1 cellular context compared by ENCODE assay signal in the genomic region with DNA sequence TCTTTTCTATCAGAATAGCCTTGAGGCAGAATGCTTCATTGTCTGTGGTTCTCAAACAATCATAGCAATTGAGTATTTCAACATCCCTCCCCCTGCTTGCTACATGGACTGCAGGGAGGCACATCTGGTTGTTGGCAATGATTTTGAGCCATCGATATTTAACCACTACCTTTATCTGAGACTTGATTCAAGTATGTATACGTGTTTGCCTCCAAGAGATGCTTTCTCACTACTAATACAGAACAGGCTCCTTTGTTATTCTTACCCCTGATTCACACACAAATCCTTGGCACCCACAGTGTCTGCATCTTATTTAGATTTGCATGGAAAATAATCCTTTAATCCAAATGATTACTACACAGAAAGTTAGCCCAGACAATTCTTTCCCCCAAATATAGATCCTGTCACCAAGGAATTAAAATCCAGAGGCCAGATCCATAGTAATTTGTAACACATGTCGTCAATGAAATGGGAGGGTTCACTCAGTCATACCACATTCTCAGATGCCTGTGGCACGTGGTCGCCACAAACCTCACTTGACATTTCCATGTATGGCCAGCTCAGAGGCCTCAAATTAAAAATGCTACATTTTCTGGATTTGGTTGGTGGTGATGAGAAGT.
TF ChIP-seq lines count a peak whose summit lies in the region.

No MANE protein-coding gene starts in this region.

TF ChIP-seq in K562, 482 proteins besides CTCF, POLR2A, EP300 and RAD21 (continued from another document):
- TF ChIP-seq MGA (IDR thresholded peaks at IDR 0.05) = peak; percentile 69
- no peak for TF ChIP-seq ZNF764 (CRISPR knock-in tag; IDR thresholded peaks at IDR 0.05; ENCODE audit: low read depth)
- TF ChIP-seq ZNF197 (CRISPR knock-in tag; IDR thresholded peaks at IDR 0.05; ENCODE audit: low read depth) = no peak
- no peak for TF ChIP-seq ARHGAP35 (IDR thresholded peaks at IDR 0.05; ENCODE audit: partially characterized antibody)
- TF ChIP-seq, protein P1, sequence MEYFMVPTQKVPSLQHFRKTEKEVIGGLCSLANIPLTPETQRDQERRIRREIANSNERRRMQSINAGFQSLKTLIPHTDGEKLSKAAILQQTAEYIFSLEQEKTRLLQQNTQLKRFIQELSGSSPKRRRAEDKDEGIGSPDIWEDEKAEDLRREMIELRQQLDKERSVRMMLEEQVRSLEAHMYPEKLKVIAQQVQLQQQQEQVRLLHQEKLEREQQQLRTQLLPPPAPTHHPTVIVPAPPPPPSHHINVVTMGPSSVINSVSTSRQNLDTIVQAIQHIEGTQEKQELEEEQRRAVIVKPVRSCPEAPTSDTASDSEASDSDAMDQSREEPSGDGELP (CRISPR knock-in tag; IDR thresholded peaks at IDR 0.05; ENCODE audit: borderline replicate concordance) = no peak
- TF ChIP-seq NFYB (IDR thresholded peaks at IDR 0.05; ENCODE audit: extremely low read depth, insufficient read length) = no peak
- TF ChIP-seq SIN3A (IDR thresholded peaks at IDR 0.05; ENCODE audit: borderline replicate concordance in 2 of 2, control insufficient read depth in 1 of 2, low read depth in 2 of 2, low read length in 2 of 2) = no peak
- TF ChIP-seq MYC (IDR thresholded peaks at IDR 0.05; ENCODE audit: low read depth, low read length) = no peak
- no peak for TF ChIP-seq MYC (CRISPR knock-in tag; IDR thresholded peaks at IDR 0.05; ENCODE audit: borderline replicate concordance, low read depth)
- peak; percentile 54; the same call in 1 of the 2 replicates for TF ChIP-seq L3MBTL2 (IDR thresholded peaks at IDR 0.05)
- TF ChIP-seq ZNF778 (CRISPR knock-in tag; IDR thresholded peaks at IDR 0.05) = no peak
- TF ChIP-seq ZNF830 (CRISPR knock-in tag; IDR thresholded peaks at IDR 0.05) = no peak
- no peak for TF ChIP-seq ZNF507 (tag; conservative IDR thresholded peaks at IDR 0.05)
- no peak for TF ChIP-seq HNRNPK (IDR thresholded peaks at IDR 0.05; ENCODE audit: low read depth, low read length, poor library complexity, severe bottlenecking)
- no peak for TF ChIP-seq YY1 (IDR thresholded peaks at IDR 0.05; ENCODE audit: borderline replicate concordance in 1 of 3, control insufficient read depth in 1 of 3, extremely low read depth in 1 of 3, insufficient read depth in 3 of 3, insufficient read length in 1 of 3, insufficient replicate concordance in 2 of 3, low read depth in 1 of 3, low read length in 2 of 3)
